Comparison of ENCODE assay signal across 8 cellular contexts in genomic region chr2:26786207-26787023, GRCh38. TPM values are rescaled to one million over a fixed set of nuclear protein-coding genes. Genes with fewer than 3 reads are reported as not detected.
DNase-seq lines count a peak whose midpoint lies in the region; ATAC-seq and TF ChIP-seq lines count a peak whose summit lies in the region.

No MANE protein-coding gene starts in this region.

- H3K4me1 ChIP-seq in BE2C (no peaks in the 10 kb centered on the region), esophagus muscularis mucosa (peaks cover 13 to 19% (median 15%) of the 10 kb centered on the region in 4 donors), neuron (ENCODE audit: insufficient read depth, low read length) (peaks cover 27% of the 10 kb centered on the region)

- WGBS in esophagus muscularis mucosa = 8% methylated on average over 21 of the region's 55 CpGs

- H3F3A ChIP-seq in SU-DHL-6 (ENCODE audit: insufficient read depth) = no peaks in the 10 kb centered on the region

- H3K79me2 ChIP-seq in SU-DHL-6 (ENCODE audit: insufficient read depth, low read length) = peaks cover 54% of the 10 kb centered on the region

- H2AFZ ChIP-seq in SU-DHL-6 (ENCODE audit: low read depth, low read length, severe bottlenecking) (peak overlapping the region; percentile 68), neuron (ENCODE audit: low read depth, low read length) (peak overlapping the region; percentile 71)

- TF ChIP-seq CTCF in BE2C (IDR thresholded peaks at IDR 0.05; ENCODE audit: low read depth, low read length) (no peak), SU-DHL-6 (IDR thresholded peaks at IDR 0.05; ENCODE audit: insufficient read depth, low read length, poor library complexity, severe bottlenecking) (no peak), esophagus muscularis mucosa (IDR thresholded peaks at IDR 0.05) (no peak)

- peak overlapping the region; percentile 81 for H3K4me2 ChIP-seq in SU-DHL-6 (ENCODE audit: low read depth, low read length, poor library complexity, severe bottlenecking)

- peaks cover 5% of the 10 kb centered on the region; the same call in 1 of the 2 replicates for H4K20me1 ChIP-seq in SU-DHL-6 (ENCODE audit: low read depth, low read length)

- TF ChIP-seq POLR2A in esophagus muscularis mucosa (IDR thresholded peaks at IDR 0.05; ENCODE audit: low read depth) = no peak

- H3K36me3 ChIP-seq in BE2C = peaks cover 28% of the 10 kb centered on the region
- peaks cover 21% of the 10 kb centered on the region for H3K36me3 ChIP-seq in SU-DHL-6 (ENCODE audit: low read length)
- peaks cover 0 to 4% (median 2%) of the 10 kb centered on the region in 4 donors for H3K36me3 ChIP-seq in esophagus muscularis mucosa
- peaks cover 32% of the 10 kb centered on the region for H3K36me3 ChIP-seq in neuron (ENCODE audit: insufficient read depth, low read length)

- DNase-seq in BE2C = peak; percentile 28
- no peak for DNase-seq in esophagus muscularis mucosa (ENCODE audit: extremely low spot score)
- DNase-seq in NCI-H187 treated with DMSO at 0.1 percent for 48 hours (lab: John Stamatoyannopoulos, UW) = no peak

- H3K9me3 ChIP-seq in BE2C = no peaks in the 10 kb centered on the region
- H3K9me3 ChIP-seq in SU-DHL-6 (ENCODE audit: insufficient read depth, low read length) = no peaks in the 10 kb centered on the region
- H3K9me3 ChIP-seq in esophagus muscularis mucosa = peaks cover 0 to 9% (median under 1%) of the 10 kb centered on the region in 4 donors
- peaks cover 13% of the 10 kb centered on the region for H3K9me3 ChIP-seq in neuron (ENCODE audit: low read length)

- H3K27ac ChIP-seq in SU-DHL-6 (ENCODE audit: low read depth, low read length) (peak overlapping the region; percentile 78), esophagus muscularis mucosa (replicated peaks in 1 of 4) (no peak overlapping the region)

- H3K27me3 ChIP-seq in BE2C (no peaks in the 10 kb centered on the region), SU-DHL-6 (ENCODE audit: low read length) (no peaks in the 10 kb centered on the region), esophagus muscularis mucosa (peaks cover 0 to 32% (median 4%) of the 10 kb centered on the region in 4 donors), neuron (ENCODE audit: insufficient read depth, low read length) (no peaks in the 10 kb centered on the region)

- H3K4me3 ChIP-seq in BE2C (ENCODE audit: low read depth, low read length) (peak overlapping the region; percentile 77), SU-DHL-6 (ENCODE audit: insufficient read depth, low read length, poor library complexity, severe bottlenecking) (peak overlapping the region; percentile 94), esophagus muscularis mucosa (peak overlapping the region; percentile 64 to 82 (median 73)), neuron (ENCODE audit: low read length) (peak overlapping the region; percentile 87)

- H3K9ac ChIP-seq in SU-DHL-6 (ENCODE audit: low read length) = peak overlapping the region; percentile 93

- ATAC-seq in GM18520 (IDR thresholded peaks at IDR 0.05; ENCODE audit: unreplicated experiment) (peak; percentile 3), HG03066 (IDR thresholded peaks at IDR 0.05; ENCODE audit: low read depth, unreplicated experiment) (peak; percentile 20), GM18870 (IDR thresholded peaks at IDR 0.05; ENCODE audit: unreplicated experiment) (no peak)

- H3K9me2 ChIP-seq in SU-DHL-6 (replicated peaks; ENCODE audit: insufficient read depth, low read length) = no peaks in the 10 kb centered on the region

- TF ChIP-seq EP300 in esophagus muscularis mucosa (IDR thresholded peaks at IDR 0.05) = no peak

- intact Hi-C loops in esophagus muscularis mucosa (cut with DNase I) = no loop called here

RNA-seq across cellular contexts. Expression of gene CENPA, which starts 0.6 kb away (rescaled TPM):
- 3.7 TPM for polyA plus RNA-seq in BE2C (2012; ENCODE audit: insufficient read depth, insufficient read length, low read depth)
- under 1 TPM in 1 of 4 donors, not detected in 3; 0.34 TPM for total RNA-seq in esophagus muscularis mucosa

RNA-seq across cellular contexts. Expression of gene SLC35F6, which starts 22.3 kb away (rescaled TPM):
- 20.8 TPM for polyA plus RNA-seq in BE2C (2012; ENCODE audit: insufficient read depth, insufficient read length, low read depth)
- total RNA-seq in esophagus muscularis mucosa = 10 to 100 TPM; 31.6 to 50.7 (median 41.3) TPM
